17 cellular contexts compared by ENCODE assay signal in the genomic region with DNA sequence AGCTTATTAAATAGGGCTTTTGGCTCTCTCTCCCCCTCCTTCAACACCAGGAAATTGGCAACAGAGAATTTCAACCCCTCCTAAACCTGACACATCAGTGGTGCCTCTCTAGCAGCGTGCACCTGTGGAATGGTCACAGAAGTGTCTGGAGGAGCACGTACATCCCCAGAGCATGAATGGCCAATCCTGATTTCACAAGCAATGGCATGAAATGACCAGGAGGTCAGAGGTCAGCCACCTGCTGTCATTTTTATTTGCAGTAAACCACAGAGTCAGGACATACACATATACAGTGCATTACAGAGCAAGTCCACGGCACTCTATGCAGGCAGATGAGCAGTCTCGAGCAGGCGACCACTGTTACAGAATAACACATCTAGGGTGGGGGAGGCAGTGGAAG. TPM values are rescaled to one million over a fixed set of nuclear protein-coding genes. Genes with fewer than 3 reads are reported as not detected.
DNase-seq lines count a peak whose midpoint lies in the region; ATAC-seq, FAIRE-seq and TF ChIP-seq lines count a peak whose summit lies in the region.
"Had no signal": no experiment of that assay in that cellular context is flagged by ENCODE, and none has a peak within 500 bp of the region (broad histone marks: within the 10 kb centered on the region; RNA-seq: fewer than 3 reads in every experiment).

No MANE protein-coding gene starts in this region.

- H3K9me3 Mint-ChIP-seq in stimulated activated naive CD8-positive, alpha-beta T cell treated with anti-CD3 and anti-CD28 coated beads, Interleukin-15, amount 100 ng/mL, for 72 hours = no peaks in the 10 kb centered on the region
- H3K9me3 Mint-ChIP-seq in glutamatergic neuron (ENCODE audit: unreplicated experiment) = peaks cover 3% of the 10 kb centered on the region
- H3K9me3 Mint-ChIP-seq: CD14-positive monocyte; CD8-positive, alpha-beta T cell had no signal

- no peak for TF ChIP-seq POLR2A in GM12891 (IDR thresholded peaks at IDR 0.05; ENCODE audit: low read depth, low read length)

- H3K27me3 Mint-ChIP-seq in stimulated activated naive CD8-positive, alpha-beta T cell treated with anti-CD3 and anti-CD28 coated beads, Interleukin-15, amount 100 ng/mL, for 72 hours = peaks cover 62% of the 10 kb centered on the region
- H3K27me3 Mint-ChIP-seq in T-helper 17 cell (peaks cover 74% of the 10 kb centered on the region), glutamatergic neuron (ENCODE audit: unreplicated experiment) (no peaks in the 10 kb centered on the region)
- H3K27me3 Mint-ChIP-seq: B cell had no signal

- H3K9me3 ChIP-seq in T-helper 17 cell (ENCODE audit: control insufficient read depth, low read length, poor library complexity, severe bottlenecking) = no peaks in the 10 kb centered on the region

- no peak overlapping the region for H3K27ac Mint-ChIP-seq in stimulated activated naive CD8-positive, alpha-beta T cell treated with anti-CD3 and anti-CD28 coated beads, Interleukin-15, amount 100 ng/mL, for 72 hours
- peak overlapping the region; percentile 32 for H3K27ac Mint-ChIP-seq in T-helper 17 cell
- peak overlapping the region; percentile 1 for H3K27ac Mint-ChIP-seq in glutamatergic neuron (ENCODE audit: unreplicated experiment)
- H3K27ac Mint-ChIP-seq: B cell; CD8-positive, alpha-beta T cell had no signal

- H3K4me1 Mint-ChIP-seq in stimulated activated naive CD8-positive, alpha-beta T cell treated with anti-CD3 and anti-CD28 coated beads, Interleukin-15, amount 100 ng/mL, for 72 hours = no peaks in the 10 kb centered on the region
- H3K4me1 Mint-ChIP-seq in T-helper 17 cell (no peaks in the 10 kb centered on the region), glutamatergic neuron (ENCODE audit: low read depth, unreplicated experiment) (peaks cover 31% of the 10 kb centered on the region)
- H3K4me1 Mint-ChIP-seq: B cell had no signal

- H3K36me3 Mint-ChIP-seq in T-helper 17 cell (ENCODE audit: low read depth) = no peaks in the 10 kb centered on the region
- no peaks in the 10 kb centered on the region for H3K36me3 Mint-ChIP-seq in glutamatergic neuron (ENCODE audit: unreplicated experiment)
- H3K36me3 Mint-ChIP-seq: CD8-positive, alpha-beta T cell had no signal

- H3K4me3 Mint-ChIP-seq in stimulated activated naive CD8-positive, alpha-beta T cell treated with anti-CD3 and anti-CD28 coated beads, Interleukin-15, amount 100 ng/mL, for 72 hours = no peak overlapping the region
- H3K4me3 Mint-ChIP-seq in T-helper 17 cell (no peak overlapping the region), glutamatergic neuron (ENCODE audit: unreplicated experiment) (no peak overlapping the region)
- H3K4me3 Mint-ChIP-seq: B cell; CD14-positive monocyte; CD8-positive, alpha-beta T cell had no signal

- TF ChIP-seq CTCF in glutamatergic neuron (IDR thresholded peaks at IDR 0.05; ENCODE audit: partially characterized antibody, unreplicated experiment) (no peak), D721Med (IDR thresholded peaks at IDR 0.05; ENCODE audit: insufficient read depth, missing control alignments) (no peak)

- no peak for DNase-seq in stimulated activated naive CD8-positive, alpha-beta T cell treated with anti-CD3 and anti-CD28 coated beads, Interleukin-15, amount 100 ng/mL, for 72 hours
- no peak for DNase-seq in stimulated activated naive CD8-positive, alpha-beta T cell treated with anti-CD3 and anti-CD28 coated beads, Interleukin-15, Interleukin-2, amounts not matched to agents 100 U/mL and 50 U/mL, for 24 hours
- no peak for DNase-seq in T-helper 17 cell
- no peak for DNase-seq in glutamatergic neuron
- DNase-seq in GM12891 (ENCODE audit: insufficient read length, low spot score) = no peak
- no peak for DNase-seq in D721Med (ENCODE audit: insufficient read length, low spot score)
- DNase-seq: CD8-positive, alpha-beta T cell; COR-L47; DND-41; GDM1; GM23248 had no signal

- ATAC-seq in stimulated activated naive CD8-positive, alpha-beta T cell treated with anti-CD3 and anti-CD28 coated beads, Interleukin-15, amount 100 ng/mL, for 72 hours = peak; percentile 39
- ATAC-seq in stimulated activated naive CD8-positive, alpha-beta T cell treated with anti-CD3 and anti-CD28 coated beads, Interleukin-15, Interleukin-2, amounts not matched to agents 100 U/mL and 50 U/mL, for 24 hours = no peak
- no peak for ATAC-seq in T-helper 17 cell
- ATAC-seq in HG03432 (IDR thresholded peaks at IDR 0.05; ENCODE audit: unreplicated experiment) = no peak
- ATAC-seq: CD8-positive, alpha-beta T cell; HCT116 had no signal

- no peak for FAIRE-seq in GM12891 (lab: Jason Lieb, UNC)
- FAIRE-seq in D721Med (lab: Jason Lieb, UNC) = no peak
- FAIRE-seq: A204.1, H54 had no signal

TF ChIP-seq in GM12891, 5 proteins besides CTCF, POLR2A, EP300 and RAD21:
- TF ChIP-seq PAX5 (IDR thresholded peaks at IDR 0.05; ENCODE audit: insufficient read depth, low read length, severe bottlenecking) = no peak
- no peak for TF ChIP-seq POLR2AphosphoS5 (IDR thresholded peaks at IDR 0.05; ENCODE audit: low read depth, low read length)

RNA-seq across cellular contexts. Expression of a gene that starts 25.1 kb away (rescaled TPM):
- total RNA-seq in T-helper 17 cell = under 1 TPM in 1 of 2 donors, not detected in 1; 0.70 TPM
- total RNA-seq in glutamatergic neuron (ENCODE audit: unreplicated experiment) = 16.9 TPM
- 15.7 TPM for polyA plus RNA-seq in GM12891 (2012; ENCODE audit: low read depth, missing spikeins)

Comparison
In these comparisons a context has a peak if more than half of its experiments do, and no peak if none do; other contexts are left out.
1. H3K27ac Mint-ChIP-seq: peak in T-helper 17 cell (single experiment) and glutamatergic neuron (single experiment); none in stimulated activated naive CD8-positive, alpha-beta T cell treated with anti-CD3 and anti-CD28 coated beads, Interleukin-15, amount 100 ng/mL, for 72 hours (0 of 2).
2. RNA of a gene that starts 25.1 kb away (total RNA-seq): 16.9 TPM in glutamatergic neuron (single experiment); 0.70 TPM in T-helper 17 cell; every median in the first group is over 10 times any median in the second.